ENCODE assay signal across 20 cellular contexts in the genomic region with DNA sequence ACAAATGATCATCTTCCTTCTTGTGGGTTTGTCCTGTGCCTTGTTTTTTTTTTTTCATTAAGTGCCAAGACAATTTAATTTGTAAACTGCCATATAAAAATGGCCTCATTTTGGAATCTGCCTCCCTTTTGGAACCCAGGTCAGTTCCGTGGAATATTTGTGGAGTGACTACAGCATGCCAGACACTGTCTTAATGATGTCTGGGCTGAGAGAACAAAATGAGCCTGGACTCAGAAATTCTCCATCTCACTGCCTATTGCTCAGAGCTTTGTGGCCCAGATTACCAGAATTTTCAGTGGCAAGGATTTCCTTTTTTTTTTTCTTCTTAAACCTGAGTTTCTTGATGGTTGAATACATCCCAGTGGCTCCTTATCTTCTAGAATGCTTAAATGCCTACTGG.
"Had no signal": no experiment of that assay in that cellular context is flagged by ENCODE, and none has a peak within 500 bp of the region (broad histone marks: within the 10 kb centered on the region; RNA-seq: fewer than 3 reads in every experiment).

No MANE protein-coding gene starts in this region.

- H3K36me3 ChIP-seq: colonic mucosa, esophagus squamous epithelium, neutrophil, right atrium auricular region, spleen, tibial artery, upper lobe of left lung, uterus had no signal

- H3K27me3 Mint-ChIP-seq: stimulated activated memory B cell treated with anti-CD40 and anti-IgM and Interleukin-4, amounts not matched to agents 10 μg/mL and 1 μg/mL and 100 μg/mL, for 72 hours had no signal

- H3K27ac Mint-ChIP-seq: stimulated activated memory B cell treated with anti-CD40 and anti-IgM and Interleukin-4, amounts not matched to agents 10 μg/mL and 1 μg/mL and 100 μg/mL, for 72 hours; stimulated activated naive CD8-positive, alpha-beta T cell treated with anti-CD3 and anti-CD28 coated beads, Interleukin-15, Interleukin-2, amounts not matched to agents 100 ng/mL and 50 ng/mL, for 24 hours had no signal

- H3K4me3 ChIP-seq: colonic mucosa, esophagus squamous epithelium, mucosa of descending colon, right atrium auricular region, spleen, tibial artery, upper lobe of left lung, uterus had no signal

- H3K36me3 Mint-ChIP-seq: naive thymus-derived CD8-positive, alpha-beta T cell; stimulated activated memory B cell treated with anti-CD40 and anti-IgM and Interleukin-4, amounts not matched to agents 10 μg/mL and 1 μg/mL and 100 μg/mL, for 72 hours had no signal

- H3K4me1 ChIP-seq: colonic mucosa, esophagus squamous epithelium, right atrium auricular region, spleen, upper lobe of left lung, uterus had no signal

- H3K27me3 ChIP-seq: colonic mucosa, esophagus squamous epithelium, neutrophil, right atrium auricular region, spleen, tibial artery, upper lobe of left lung, uterus had no signal

- H3K4me3 Mint-ChIP-seq: naive thymus-derived CD8-positive, alpha-beta T cell; stimulated activated memory B cell treated with anti-CD40 and anti-IgM and Interleukin-4, amounts not matched to agents 10 μg/mL and 1 μg/mL and 100 μg/mL, for 72 hours; stimulated activated naive CD8-positive, alpha-beta T cell treated with anti-CD3 and anti-CD28 coated beads, Interleukin-15, Interleukin-2, amounts not matched to agents 100 ng/mL and 50 ng/mL, for 24 hours had no signal

- H3K27ac ChIP-seq: colonic mucosa, esophagus squamous epithelium, neutrophil, right atrium auricular region, spleen, tibial artery, upper lobe of left lung had no signal

- DNase-seq: colonic mucosa; dermis blood vessel endothelial cell; esophagus squamous epithelium; foreskin melanocyte; head of caudate nucleus; hippocampal formation; left colon; mucosa of descending colon; naive thymus-derived CD8-positive, alpha-beta T cell; spleen; stimulated activated CD4-positive, alpha-beta T cell treated with anti-CD3 and anti-CD28 coated beads, Interleukin-15, amount 100 ng/mL, for 24 hours; stimulated activated CD4-positive, alpha-beta T cell treated with anti-CD3 and anti-CD28 coated beads, Interleukin-1b, Interleukin-23, amount 100 ng/mL, for 48 hours; stimulated activated CD4-positive, alpha-beta T cell treated with anti-CD3 and anti-CD28 coated beads, Interleukin-4, amount 100 ng/mL, for 24 hours; tibial artery; upper lobe of left lung; uterus had no signal

- H3K4me1 Mint-ChIP-seq: naive thymus-derived CD8-positive, alpha-beta T cell; stimulated activated memory B cell treated with anti-CD40 and anti-IgM and Interleukin-4, amounts not matched to agents 10 μg/mL and 1 μg/mL and 100 μg/mL, for 72 hours had no signal

- H3K9me3 Mint-ChIP-seq: naive thymus-derived CD8-positive, alpha-beta T cell; stimulated activated memory B cell treated with anti-CD40 and anti-IgM and Interleukin-4, amounts not matched to agents 10 μg/mL and 1 μg/mL and 100 μg/mL, for 72 hours; stimulated activated naive CD8-positive, alpha-beta T cell treated with anti-CD3 and anti-CD28 coated beads, Interleukin-15, Interleukin-2, amounts not matched to agents 100 ng/mL and 50 ng/mL, for 24 hours had no signal

- H3K9me3 ChIP-seq: colonic mucosa, esophagus squamous epithelium, mucosa of descending colon, neutrophil, right atrium auricular region, spleen, tibial artery, upper lobe of left lung, uterus had no signal
